ENCODE assay signal across 13 cellular contexts in genomic region chr1:230753191-230753585, GRCh38. TPM values are rescaled to one million over a fixed set of nuclear protein-coding genes. Genes with fewer than 3 reads are reported as not detected.
A peak's percentile ranks its signal among the peaks of the same experiment; 100 is the strongest.
DNase-seq lines count a peak whose midpoint lies in the region; TF ChIP-seq lines count a peak whose summit lies in the region.
"Had no signal": no experiment of that assay in that cellular context is flagged by ENCODE, and none has a peak within 500 bp of the region (broad histone marks: within the 10 kb centered on the region; RNA-seq: fewer than 3 reads in every experiment).

No MANE protein-coding gene starts in this region.

- no peaks in the 10 kb centered on the region for H4K20me1 ChIP-seq in smooth muscle cell (ENCODE audit: low read depth)

- H3K4me3 ChIP-seq in SJCRH30 = peak overlapping the region; percentile 43
- H3K4me3 ChIP-seq in smooth muscle cell = no peak overlapping the region
- no peak overlapping the region for H3K4me3 ChIP-seq in HAP-1

- H3K9me3 ChIP-seq in SJCRH30 (replicated peaks) (no peaks in the 10 kb centered on the region), smooth muscle cell (replicated peaks; ENCODE audit: low read depth) (no peaks in the 10 kb centered on the region), HAP-1 (no peaks in the 10 kb centered on the region)
- H3K9me3 ChIP-seq: testis had no signal

- H2AFZ ChIP-seq in smooth muscle cell (ENCODE audit: low read depth) = peak overlapping the region; percentile 26

- H3K4me1 ChIP-seq in SJCRH30 (peaks cover 20% of the 10 kb centered on the region), smooth muscle cell (ENCODE audit: low read depth) (no peaks in the 10 kb centered on the region), HAP-1 (peaks cover 6% of the 10 kb centered on the region)
- H3K4me1 ChIP-seq: testis had no signal

- H3K27ac ChIP-seq in SJCRH30 (peak overlapping the region; percentile 73), layer of hippocampus (ENCODE audit: low read depth, low read length) (peak overlapping the region; percentile 96), smooth muscle cell (ENCODE audit: low read depth) (no peak overlapping the region)
- H3K27ac ChIP-seq: testis had no signal

- DNase-seq in NCI-H1092 (lab: John Stamatoyannopoulos, UW) (peak; percentile 9), NCI-H1092 treated with DMSO at 0.1 percent for 48 hours (lab: John Stamatoyannopoulos, UW) (no peak), SJCRH30 (no peak), smooth muscle cell (lab: John Stamatoyannopoulos, UW; ENCODE audit: unreplicated experiment) (no peak), activated gamma-delta T cell treated with Interleukin-2 at 50 U/mL for 16 hours (no peak), GM13976 (ENCODE audit: low spot score) (no peak), HAP-1 (ENCODE audit: low spot score in 2 of 2) (no peak)
- DNase-seq: activated naive CD4-positive, alpha-beta T cell treated with Interleukin-2 at 50 U/mL for 16 hours; HFFc6 had no signal

- H3K36me3 ChIP-seq in SJCRH30 = no peaks in the 10 kb centered on the region
- no peaks in the 10 kb centered on the region for H3K36me3 ChIP-seq in smooth muscle cell (ENCODE audit: low read depth)
- H3K36me3 ChIP-seq in HAP-1 (replicated peaks) = no peaks in the 10 kb centered on the region

- no peak overlapping the region for H3K9ac ChIP-seq in smooth muscle cell (ENCODE audit: low read depth)

- H3F3A ChIP-seq in smooth muscle cell (ENCODE audit: low read depth) = no peaks in the 10 kb centered on the region

- no peak overlapping the region for H3K4me2 ChIP-seq in smooth muscle cell

- H3K79me2 ChIP-seq in smooth muscle cell (ENCODE audit: low read depth) = no peaks in the 10 kb centered on the region

- in situ Hi-C loops in GM13976 (cut with MboI; ENCODE audit: low sequenced_read_pairs, unreplicated experiment) = no loop called here
- in situ Hi-C loops in HAP-1 (cut with MboI; ENCODE audit: low sequenced_read_pairs) = no loop called here

- H3K27me3 ChIP-seq in SJCRH30 (no peaks in the 10 kb centered on the region), layer of hippocampus (ENCODE audit: control insufficient read depth, insufficient read depth, low read length) (no peaks in the 10 kb centered on the region), smooth muscle cell (ENCODE audit: low read depth) (no peaks in the 10 kb centered on the region), HAP-1 (ENCODE audit: low read depth) (no peaks in the 10 kb centered on the region)
- H3K27me3 ChIP-seq: testis had no signal

- WGBS in smooth muscle cell (ENCODE audit: low lambda C conversion rate) = 91% methylated on average over 5 of the region's 5 CpGs

- no peak for TF ChIP-seq CTCF in smooth muscle cell (IDR thresholded peaks at IDR 0.05; ENCODE audit: borderline replicate concordance, insufficient read depth, poor library complexity, severe bottlenecking)
- TF ChIP-seq CTCF in GM13976 (IDR thresholded peaks at IDR 0.05; ENCODE audit: borderline replicate concordance, control extremely low read depth, extremely low read depth, insufficient read depth, missing control alignments) = no peak

RNA-seq across cellular contexts. Expression of gene CAPN9, which starts 6.0 kb away (rescaled TPM):
- not detected in 2 replicates for total RNA-seq in SJCRH30 (2014; rRNA removed; shearing (Covaris generic))
- not detected in 2 replicates for total RNA-seq in smooth muscle cell
- not detected in 2 replicates for polyA plus RNA-seq in smooth muscle cell
- total RNA-seq: fibroblast of villous mesenchyme, HFFc6, pulmonary artery endothelial cell had no signal

RNA-seq across cellular contexts. Expression of gene AGT, which starts 39.3 kb away (rescaled TPM):
- 1.6 and 1.8 TPM in 2 replicates for total RNA-seq in SJCRH30 (2014; rRNA removed; shearing (Covaris generic))
- 0.09 and 0.31 TPM in 2 replicates for total RNA-seq in smooth muscle cell
- polyA plus RNA-seq in smooth muscle cell = 1.9 and 3.0 TPM in 2 replicates
- total RNA-seq: fibroblast of villous mesenchyme, pulmonary artery endothelial cell had no signal
